ENCODE assay signal across 8 cellular contexts in the genomic region with DNA sequence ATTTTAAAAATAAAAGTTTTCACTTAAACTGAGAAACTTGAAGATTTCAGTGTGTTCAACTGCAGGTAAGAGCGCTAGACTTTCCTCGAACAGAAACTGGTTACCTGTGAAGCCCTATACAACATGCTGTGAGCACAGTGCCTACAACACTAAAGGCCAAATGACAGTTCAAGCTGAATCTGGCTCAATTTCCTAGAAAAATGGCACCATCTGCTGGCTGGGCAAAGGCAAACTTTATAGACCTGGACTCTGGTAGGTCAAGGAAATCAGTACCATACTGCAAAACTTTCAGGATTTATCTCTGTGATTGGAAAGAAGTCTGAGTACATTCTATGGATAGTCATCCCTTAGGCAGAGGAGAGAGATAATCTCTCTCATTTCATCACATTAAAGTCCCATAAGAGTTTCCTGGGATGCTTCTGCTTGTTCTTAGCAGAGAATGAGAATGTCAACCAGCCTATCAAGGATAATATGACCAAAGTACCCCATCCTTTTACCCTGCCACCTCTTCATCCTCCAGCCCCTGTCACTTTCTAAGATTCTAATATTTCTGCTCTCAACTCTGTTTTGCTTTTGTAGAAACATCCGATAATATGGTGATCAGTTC. TPM values are rescaled to one million over a fixed set of nuclear protein-coding genes. Genes with fewer than 3 reads are reported as not detected.
A peak's percentile ranks its signal among the peaks of the same experiment; 100 is the strongest.
DNase-seq lines count a peak whose midpoint lies in the region; ATAC-seq and TF ChIP-seq lines count a peak whose summit lies in the region.

No MANE protein-coding gene starts in this region.

- H3K4me1 ChIP-seq in Loucy (ENCODE audit: insufficient read depth, low read length, poor library complexity, severe bottlenecking): no peaks in the 10 kb centered on the region

- no peaks in the 10 kb centered on the region for H3K9me2 ChIP-seq in Loucy (replicated peaks; ENCODE audit: low read depth, low read length)

- H3K36me3 ChIP-seq in Loucy (ENCODE audit: insufficient read depth, low read length): no peaks in the 10 kb centered on the region

- no peaks in the 10 kb centered on the region for H4K20me1 ChIP-seq in Loucy (ENCODE audit: insufficient read depth, low read length, poor library complexity, severe bottlenecking)

- H2AFZ ChIP-seq in Loucy (ENCODE audit: low read length): no peak overlapping the region

- H3K9me3 ChIP-seq in Loucy (ENCODE audit: insufficient read depth, low read depth, low read length): no peaks in the 10 kb centered on the region

- no peak overlapping the region for H3K4me2 ChIP-seq in Loucy (ENCODE audit: low read depth, low read length, poor library complexity, severe bottlenecking)

- peaks cover 16% of the 10 kb centered on the region for H3K27me3 Mint-ChIP-seq in activated CD8-positive, alpha-beta T cell treated with anti-CD3 and anti-CD28 coated beads for 36 hours
- peaks cover 6% of the 10 kb centered on the region for H3K27me3 Mint-ChIP-seq in activated CD8-positive, alpha-beta T cell treated with anti-CD3 and anti-CD28 coated beads, Interleukin-2, amount 10 ng/mL, durations not matched to agents 7 days and 5 days (ENCODE audit: low read depth)
- peaks cover 4% of the 10 kb centered on the region for H3K27me3 Mint-ChIP-seq in T-helper 2 cell treated with Interferon-gamma antibody and Interleukin-4, amounts not matched to agents 5 μg/mL and 100 μg/mL, for 36 hours (ENCODE audit: low read depth)

- no peaks in the 10 kb centered on the region for H3F3A ChIP-seq in Loucy (ENCODE audit: low read depth)

- no peak overlapping the region for H3K27ac ChIP-seq in substantia nigra (ENCODE audit: low read depth, low read length, poor library complexity, severe bottlenecking)

- DNase-seq in activated CD8-positive, alpha-beta T cell treated with anti-CD3 and anti-CD28 coated beads for 36 hours: peak; percentile 20
- no peak for DNase-seq in activated CD8-positive, alpha-beta T cell treated with anti-CD3 and anti-CD28 coated beads, Interleukin-2, amount 10 ng/mL, durations not matched to agents 7 days and 5 days
- peak; percentile 5 for DNase-seq in T-helper 2 cell treated with Interferon-gamma antibody and Interleukin-4, amounts not matched to agents 5 μg/mL and 100 μg/mL, for 36 hours (ENCODE audit: low spot score)
- peak; percentile 11 for DNase-seq in germinal center (ENCODE audit: low spot score)
- peak in 37 of 49 donors; percentile 2 to 73 (median 33) for DNase-seq in substantia nigra (lab: John Stamatoyannopoulos, UW)
- no peak for DNase-seq in NK-92 treated with Interleukin-12 subunit alpha and Interleukin-12 subunit beta, amount 100 ng/mL, for 24 hours (lab: John Stamatoyannopoulos, UW)
- no peak for DNase-seq in stimulated activated CD4-positive, alpha-beta T cell treated with anti-CD3 and anti-CD28 coated beads, Interleukin-2, amount 100 ng/mL, for 48 hours

- POLR2A ChIA-PET in activated CD8-positive, alpha-beta T cell treated with anti-CD3 and anti-CD28 coated beads for 36 hours (lab: Charles Lee): no interaction called here
- POLR2A ChIA-PET in activated CD8-positive, alpha-beta T cell treated with anti-CD3 and anti-CD28 coated beads, Interleukin-2, amount 10 ng/mL, durations not matched to agents 7 days and 5 days (lab: Charles Lee): no interaction called here

- H3K27ac Mint-ChIP-seq in activated CD8-positive, alpha-beta T cell treated with anti-CD3 and anti-CD28 coated beads for 36 hours: no peak overlapping the region
- no peak overlapping the region for H3K27ac Mint-ChIP-seq in activated CD8-positive, alpha-beta T cell treated with anti-CD3 and anti-CD28 coated beads, Interleukin-2, amount 10 ng/mL, durations not matched to agents 7 days and 5 days
- no peak overlapping the region for H3K27ac Mint-ChIP-seq in T-helper 2 cell treated with Interferon-gamma antibody and Interleukin-4, amounts not matched to agents 5 μg/mL and 100 μg/mL, for 36 hours

- H3K4me1 Mint-ChIP-seq in activated CD8-positive, alpha-beta T cell treated with anti-CD3 and anti-CD28 coated beads for 36 hours (ENCODE audit: low read depth): no peaks in the 10 kb centered on the region
- no peaks in the 10 kb centered on the region for H3K4me1 Mint-ChIP-seq in activated CD8-positive, alpha-beta T cell treated with anti-CD3 and anti-CD28 coated beads, Interleukin-2, amount 10 ng/mL, durations not matched to agents 7 days and 5 days (ENCODE audit: low read depth)
- H3K4me1 Mint-ChIP-seq in T-helper 2 cell treated with Interferon-gamma antibody and Interleukin-4, amounts not matched to agents 5 μg/mL and 100 μg/mL, for 36 hours (ENCODE audit: low read depth): no peaks in the 10 kb centered on the region

- no peaks in the 10 kb centered on the region for H3K79me2 ChIP-seq in Loucy (ENCODE audit: insufficient read depth, low read length)

- H3K9me3 Mint-ChIP-seq in activated CD8-positive, alpha-beta T cell treated with anti-CD3 and anti-CD28 coated beads for 36 hours: no peaks in the 10 kb centered on the region
- no peaks in the 10 kb centered on the region for H3K9me3 Mint-ChIP-seq in activated CD8-positive, alpha-beta T cell treated with anti-CD3 and anti-CD28 coated beads, Interleukin-2, amount 10 ng/mL, durations not matched to agents 7 days and 5 days (ENCODE audit: insufficient read depth)
- H3K9me3 Mint-ChIP-seq in T-helper 2 cell treated with Interferon-gamma antibody and Interleukin-4, amounts not matched to agents 5 μg/mL and 100 μg/mL, for 36 hours: no peaks in the 10 kb centered on the region

- no peaks in the 10 kb centered on the region for H3K27me3 ChIP-seq in Loucy (ENCODE audit: insufficient read depth, low read length, poor library complexity, severe bottlenecking)

- no peaks in the 10 kb centered on the region for H3K36me3 Mint-ChIP-seq in activated CD8-positive, alpha-beta T cell treated with anti-CD3 and anti-CD28 coated beads for 36 hours (ENCODE audit: low read depth)
- H3K36me3 Mint-ChIP-seq in activated CD8-positive, alpha-beta T cell treated with anti-CD3 and anti-CD28 coated beads, Interleukin-2, amount 10 ng/mL, durations not matched to agents 7 days and 5 days (ENCODE audit: low read depth): no peaks in the 10 kb centered on the region
- H3K36me3 Mint-ChIP-seq in T-helper 2 cell treated with Interferon-gamma antibody and Interleukin-4, amounts not matched to agents 5 μg/mL and 100 μg/mL, for 36 hours (ENCODE audit: low read depth): no peaks in the 10 kb centered on the region

- no peak overlapping the region for H3K4me3 ChIP-seq in Loucy (ENCODE audit: low read length, poor library complexity, severe bottlenecking)

- CTCF ChIA-PET in activated CD8-positive, alpha-beta T cell treated with anti-CD3 and anti-CD28 coated beads for 36 hours (lab: Charles Lee): interaction anchor here (1.0 to 1.2 kb wide), 3 partner anchors 9 to 178 kb away, joined by 3 to 4 read pairs (median 3); no protein-coding TSS in a partner anchor
- CTCF ChIA-PET in activated CD8-positive, alpha-beta T cell treated with anti-CD3 and anti-CD28 coated beads, Interleukin-2, amount 10 ng/mL, durations not matched to agents 7 days and 5 days (lab: Charles Lee): interaction anchor here (2.5 kb wide), 1 partner anchor 178 kb away, joined by 5 read pairs; no protein-coding TSS in a partner anchor

- ATAC-seq in activated CD8-positive, alpha-beta T cell treated with anti-CD3 and anti-CD28 coated beads for 36 hours: no peak
- no peak for ATAC-seq in activated CD8-positive, alpha-beta T cell treated with anti-CD3 and anti-CD28 coated beads, Interleukin-2, amount 10 ng/mL, durations not matched to agents 7 days and 5 days

- no peak overlapping the region for H3K4me3 Mint-ChIP-seq in activated CD8-positive, alpha-beta T cell treated with anti-CD3 and anti-CD28 coated beads for 36 hours
- H3K4me3 Mint-ChIP-seq in activated CD8-positive, alpha-beta T cell treated with anti-CD3 and anti-CD28 coated beads, Interleukin-2, amount 10 ng/mL, durations not matched to agents 7 days and 5 days: no peak overlapping the region
- H3K4me3 Mint-ChIP-seq in T-helper 2 cell treated with Interferon-gamma antibody and Interleukin-4, amounts not matched to agents 5 μg/mL and 100 μg/mL, for 36 hours: no peak overlapping the region

- peak; percentile 15 for TF ChIP-seq CTCF in activated CD8-positive, alpha-beta T cell treated with anti-CD3 and anti-CD28 coated beads for 36 hours (IDR thresholded peaks at IDR 0.05)
- TF ChIP-seq CTCF in Loucy (conservative IDR thresholded peaks at IDR 0.05; ENCODE audit: low read length): peak; percentile 78

- H3K9ac ChIP-seq in Loucy (ENCODE audit: low read depth, low read length, poor library complexity, severe bottlenecking): no peak overlapping the region

- intact Hi-C loops in activated CD8-positive, alpha-beta T cell treated with anti-CD3 and anti-CD28 coated beads for 36 hours (cut with micrococcal nuclease): loop anchor here (5.0 kb wide), 1 partner anchor 175 kb away; no protein-coding TSS in a partner anchor

RNA-seq across cellular contexts. Expression of gene FOXB2, which starts 31.8 kb away (rescaled TPM):
- total RNA-seq in activated CD8-positive, alpha-beta T cell treated with anti-CD3 and anti-CD28 coated beads for 36 hours: not detected
- total RNA-seq in activated CD8-positive, alpha-beta T cell treated with anti-CD3 and anti-CD28 coated beads, Interleukin-2, amount 10 ng/mL, durations not matched to agents 7 days and 5 days: not detected

Comparison
In these comparisons a context has a peak if more than half of its experiments do, and no peak if none do; other contexts are left out.
1. DNase-seq: peak in activated CD8-positive, alpha-beta T cell treated with anti-CD3 and anti-CD28 coated beads for 36 hours (single experiment), T-helper 2 cell treated with Interferon-gamma antibody and Interleukin-4, amounts not matched to agents 5 μg/mL and 100 μg/mL, for 36 hours (single experiment), germinal center (single experiment) and substantia nigra (37 of 49); none in activated CD8-positive, alpha-beta T cell treated with anti-CD3 and anti-CD28 coated beads, Interleukin-2, amount 10 ng/mL, durations not matched to agents 7 days and 5 days (single experiment), NK-92 treated with Interleukin-12 subunit alpha and Interleukin-12 subunit beta, amount 100 ng/mL, for 24 hours (single experiment) and stimulated activated CD4-positive, alpha-beta T cell treated with anti-CD3 and anti-CD28 coated beads, Interleukin-2, amount 100 ng/mL, for 48 hours (0 of 2).